In genomic region chr5:52809884-52810283, GRCh38 we compare ENCODE assay signal across 13 cellular contexts. TPM values are rescaled to one million over a fixed set of nuclear protein-coding genes. Genes with fewer than 3 reads are reported as not detected.
DNase-seq lines count a peak whose midpoint lies in the region; ATAC-seq, FAIRE-seq and TF ChIP-seq lines count a peak whose summit lies in the region.
"Had no signal": no experiment of that assay in that cellular context is flagged by ENCODE, and none has a peak within 500 bp of the region (broad histone marks: within the 10 kb centered on the region; RNA-seq: fewer than 3 reads in every experiment).

No MANE protein-coding gene starts in this region.

- WGBS in mammary epithelial cell (ENCODE audit: low coverage, missing lambda C conversion rate), result 0% methylated on average over 1 of the region's 1 CpG

- H3K9ac ChIP-seq in BLaER1 treated with 17β-estradiol and CSF1 and Interleukin-3, amounts not matched to agents 10 nM and 100 nM, result peak overlapping the region in 4 of 11 experiments; percentile 35 to 60 (median 44); a peak in 8 of 22 replicates
- H3K9ac ChIP-seq in mammary epithelial cell (ENCODE audit: insufficient read depth, low read length), result no peak overlapping the region

- no peaks in the 10 kb centered on the region for H3K27me3 Mint-ChIP-seq in activated naive CD8-positive, alpha-beta T cell treated with anti-CD3 and anti-CD28 coated beads, Interleukin-2, amount 50 U/mL, for 24 hours
- H3K27me3 Mint-ChIP-seq: CD8-positive, alpha-beta memory T cell had no signal

- in situ Hi-C loops in mammary epithelial cell (cut with MboI; ENCODE audit: low sequenced_read_pairs in 2 of 2), result no loop called here

- no peaks in the 10 kb centered on the region for H3K27me3 ChIP-seq in BLaER1 treated with 17β-estradiol and CSF1 and Interleukin-3, amounts not matched to agents 10 nM and 100 nM
- H3K27me3 ChIP-seq in mammary epithelial cell (ENCODE audit: insufficient read depth, low read length) (no peaks in the 10 kb centered on the region), muscle layer of duodenum (ENCODE audit: low read depth, low read length) (no peaks in the 10 kb centered on the region)

- H3K79me2 ChIP-seq in mammary epithelial cell (ENCODE audit: insufficient read depth, low read length), result peaks cover 13% of the 10 kb centered on the region

- H2AFZ ChIP-seq in mammary epithelial cell (ENCODE audit: low read depth, low read length), result peak overlapping the region; percentile 24

- TF ChIP-seq POLR2A in GM12891 (IDR thresholded peaks at IDR 0.05; ENCODE audit: low read depth, low read length), result no peak

- H3K4me2 ChIP-seq in BLaER1 treated with 17β-estradiol and CSF1 and Interleukin-3, amounts not matched to agents 10 nM and 100 nM, result peak overlapping the region in 8 of 11 experiments; percentile 19 to 81 (median 76); a peak in 15 of 22 replicates
- peak overlapping the region; percentile 46 for H3K4me2 ChIP-seq in mammary epithelial cell (ENCODE audit: insufficient read depth, low read depth, low read length)

- H3K4me3 ChIP-seq in BLaER1 treated with 17β-estradiol and CSF1 and Interleukin-3, amounts not matched to agents 10 nM and 100 nM, result peak overlapping the region in 1 of 10 experiments; percentile 38; a peak in 1 of 20 replicates
- H3K4me3 ChIP-seq in mammary epithelial cell (replicated peaks in 1 of 3; ENCODE audit: insufficient read depth in 1 of 3, low read depth in 2 of 3, low read length in 3 of 3) (no peak overlapping the region), muscle layer of duodenum (ENCODE audit: low read depth in 1 of 2, low read length in 2 of 2) (no peak overlapping the region)

- no peak for TF ChIP-seq CTCF in mammary epithelial cell (conservative IDR thresholded peaks at IDR 0.05 in 1 of 2, IDR thresholded peaks at IDR 0.05 in 1 of 2; ENCODE audit: extremely low read depth in 1 of 2, insufficient read depth in 1 of 2, low read depth in 1 of 2, low read length in 2 of 2)

- H3K4me3 Mint-ChIP-seq in activated naive CD8-positive, alpha-beta T cell treated with anti-CD3 and anti-CD28 coated beads, Interleukin-2, amount 50 U/mL, for 24 hours, result no peak overlapping the region
- H3K4me3 Mint-ChIP-seq: CD8-positive, alpha-beta memory T cell; immature natural killer cell had no signal

- intact Hi-C loops in mammary epithelial cell (cut with micrococcal nuclease), result no loop called here

- peaks cover 18% of the 10 kb centered on the region for H3K4me1 Mint-ChIP-seq in activated naive CD8-positive, alpha-beta T cell treated with anti-CD3 and anti-CD28 coated beads, Interleukin-2, amount 50 U/mL, for 24 hours

- H3K36me3 Mint-ChIP-seq in activated naive CD8-positive, alpha-beta T cell treated with anti-CD3 and anti-CD28 coated beads, Interleukin-2, amount 50 U/mL, for 24 hours (ENCODE audit: low read depth), result peaks cover 8% of the 10 kb centered on the region

- H3K9me3 ChIP-seq in BLaER1 treated with 17β-estradiol and CSF1 and Interleukin-3, amounts not matched to agents 10 nM and 100 nM (replicated peaks in 1 of 11), result no peaks in the 10 kb centered on the region
- H3K9me3 ChIP-seq in mammary epithelial cell (replicated peaks; ENCODE audit: insufficient read depth, low read length) (no peaks in the 10 kb centered on the region), muscle layer of duodenum (ENCODE audit: control insufficient read depth in 1 of 2, low read length in 2 of 2) (no peaks in the 10 kb centered on the region)

- dilution Hi-C loops in mammary epithelial cell (cut with HindIII; ENCODE audit: low sequenced_read_pairs), result loop anchor here (5.0 kb wide), 1 partner anchor 83 kb away; no protein-coding TSS in a partner anchor

- FAIRE-seq in GM12891 (lab: Jason Lieb, UNC), result no peak

- BruUV-seq in mammary epithelial cell (replicated peaks; lab: Mats Ljungman, UMichigan), result no TSS peak

- H3K27ac Mint-ChIP-seq in activated naive CD8-positive, alpha-beta T cell treated with anti-CD3 and anti-CD28 coated beads, Interleukin-2, amount 50 U/mL, for 24 hours, result no peak overlapping the region
- H3K27ac Mint-ChIP-seq: immature natural killer cell had no signal

- CTCF ChIA-PET in mammary epithelial cell (lab: Charles Lee; ENCODE audit: low non-redundant PET), result interaction anchor here (0.7 kb wide), 1 partner anchor 106 kb away, joined by 5 read pairs; no protein-coding TSS in a partner anchor

- ATAC-seq in GM18517 (IDR thresholded peaks at IDR 0.05; ENCODE audit: unreplicated experiment), result no peak
- ATAC-seq in activated naive CD8-positive, alpha-beta T cell treated with anti-CD3 and anti-CD28 coated beads, Interleukin-2, amount 50 U/mL, for 24 hours, result no peak
- ATAC-seq in GM18858 (IDR thresholded peaks at IDR 0.05; ENCODE audit: unreplicated experiment), result no peak

- peaks cover 0 to 8% (median 0%) of the 10 kb centered on the region in 11 experiments; a peak in 4 of 22 replicates for H4K20me1 ChIP-seq in BLaER1 treated with 17β-estradiol and CSF1 and Interleukin-3, amounts not matched to agents 10 nM and 100 nM
- no peaks in the 10 kb centered on the region for H4K20me1 ChIP-seq in mammary epithelial cell (ENCODE audit: insufficient read depth, low read length)

- peak; percentile 58 for DNase-seq in LHCN-M2 (ENCODE audit: low read depth)
- peak; percentile 37 for DNase-seq in mammary epithelial cell
- DNase-seq in GM12891 (ENCODE audit: insufficient read length, low spot score), result no peak
- DNase-seq in activated naive CD8-positive, alpha-beta T cell treated with anti-CD3 and anti-CD28 coated beads, Interleukin-2, amount 50 U/mL, for 24 hours, result no peak
- DNase-seq: activated T-cell treated with anti-CD3 and anti-CD28 coated beads, Interleukin-2, amount 50 U/mL, for 48 hours; CD8-positive, alpha-beta memory T cell; dermis blood vessel endothelial cell; immature natural killer cell; T-helper 2 cell had no signal

- no peaks in the 10 kb centered on the region for H3K9me3 Mint-ChIP-seq in activated naive CD8-positive, alpha-beta T cell treated with anti-CD3 and anti-CD28 coated beads, Interleukin-2, amount 50 U/mL, for 24 hours
- H3K9me3 Mint-ChIP-seq: CD8-positive, alpha-beta memory T cell; immature natural killer cell had no signal

- H3K4me1 ChIP-seq in BLaER1 treated with 17β-estradiol and CSF1 and Interleukin-3, amounts not matched to agents 10 nM and 100 nM, result peaks cover 0 to 48% (median 33%) of the 10 kb centered on the region in 10 experiments; a peak in 15 of 20 replicates
- H3K4me1 ChIP-seq in mammary epithelial cell (ENCODE audit: insufficient read depth, low read length) (peaks cover 24% of the 10 kb centered on the region), muscle layer of duodenum (ENCODE audit: control insufficient read depth in 1 of 2, insufficient read depth in 2 of 2, low read length in 2 of 2) (peaks cover 5 to 73% of the 10 kb centered on the region in 2 donors)

- peak overlapping the region; percentile 21 to 86 (median 66); a peak in 18 of 22 replicates for H3K27ac ChIP-seq in BLaER1 treated with 17β-estradiol and CSF1 and Interleukin-3, amounts not matched to agents 10 nM and 100 nM
- H3K27ac ChIP-seq in mammary epithelial cell (ENCODE audit: insufficient read depth, low read depth, low read length) (no peak overlapping the region), muscle layer of duodenum (ENCODE audit: low read length) (peak overlapping the region; percentile 74)

- H3K36me3 ChIP-seq in BLaER1 treated with 17β-estradiol and CSF1 and Interleukin-3, amounts not matched to agents 10 nM and 100 nM, result peaks cover 0 to 7% (median 0%) of the 10 kb centered on the region in 11 experiments; a peak in 2 of 22 replicates
- peaks cover 2% of the 10 kb centered on the region for H3K36me3 ChIP-seq in mammary epithelial cell (ENCODE audit: insufficient read depth, low read length)
- H3K36me3 ChIP-seq in muscle layer of duodenum (ENCODE audit: control insufficient read depth in 1 of 2, insufficient read depth in 2 of 2, low read length in 2 of 2), result peaks cover 0 to 7% of the 10 kb centered on the region in 2 donors

TF ChIP-seq in GM12891, 5 proteins besides CTCF, POLR2A, EP300 and RAD21:
- no peak for TF ChIP-seq PAX5 (IDR thresholded peaks at IDR 0.05; ENCODE audit: insufficient read depth, low read length, severe bottlenecking)
- no peak for TF ChIP-seq POLR2AphosphoS5 (IDR thresholded peaks at IDR 0.05; ENCODE audit: low read depth, low read length)
- TF ChIP-seq POU2F2 (IDR thresholded peaks at IDR 0.05; ENCODE audit: low read depth, low read length), result no peak
- TF ChIP-seq SPI1 (IDR thresholded peaks at IDR 0.05; ENCODE audit: low read depth, low read length), result no peak
- no peak for TF ChIP-seq TAF1 (IDR thresholded peaks at IDR 0.05; ENCODE audit: low read depth, low read length)

RNA-seq across cellular contexts. Expression of gene ITGA1, which starts 22.2 kb away (rescaled TPM):
- total RNA-seq in LHCN-M2 (2014; rRNA removed), result 4.3 and 14.8 TPM in 2 replicates
- 4.2 TPM for polyA plus RNA-seq in LHCN-M2 (2012)
- total RNA-seq in mammary epithelial cell, result 10 to 100 TPM in 1 of 2 donors, 1 to 10 TPM in 1; 2.7 to 14.6 TPM
- polyA plus RNA-seq in mammary epithelial cell, result 3.9 TPM
- 3.5 TPM for polyA minus RNA-seq in mammary epithelial cell
- 2.1 TPM for polyA plus RNA-seq in GM12891 (2012; ENCODE audit: low read depth, missing spikeins)

RNA-seq across cellular contexts. Expression of gene PELO, which starts 22.2 kb away (rescaled TPM):
- 16.0 and 18.3 TPM in 2 replicates for total RNA-seq in LHCN-M2 (2014; rRNA removed)
- 16.1 TPM for polyA plus RNA-seq in LHCN-M2 (2012)
- total RNA-seq in mammary epithelial cell, result 10 to 100 TPM; 20.5 to 24.4 TPM
- polyA plus RNA-seq in mammary epithelial cell, result 21.1 TPM
- 25.4 TPM for polyA minus RNA-seq in mammary epithelial cell
- 6.0 TPM for polyA plus RNA-seq in GM12891 (2012; ENCODE audit: low read depth, missing spikeins)

Comparison
In these comparisons a context has a peak if more than half of its experiments do, and no peak if none do; other contexts are left out.
1. DNase-seq: peak in LHCN-M2 (single experiment) and mammary epithelial cell (single experiment); none in GM12891 (single experiment) and activated naive CD8-positive, alpha-beta T cell treated with anti-CD3 and anti-CD28 coated beads, Interleukin-2, amount 50 U/mL, for 24 hours (single experiment).